Comparison of ENCODE assay signal across 9 cellular contexts in genomic region chr7:87316097-87316700, GRCh38. TPM values are rescaled to one million over a fixed set of nuclear protein-coding genes. Genes with fewer than 3 reads are reported as not detected.
DNase-seq lines count a peak whose midpoint lies in the region; ATAC-seq, FAIRE-seq and TF ChIP-seq lines count a peak whose summit lies in the region.
"Had no signal": no experiment of that assay in that cellular context is flagged by ENCODE, and none has a peak within 500 bp of the region (broad histone marks: within the 10 kb centered on the region; RNA-seq: fewer than 3 reads in every experiment).

No MANE protein-coding gene starts in this region.

- H3K9ac ChIP-seq in keratinocyte (ENCODE audit: control insufficient read depth, extremely low read depth, insufficient read depth, low read length) = peak overlapping the region; percentile 49

- dilution Hi-C loops in keratinocyte (cut with MboI; ENCODE audit: extremely low pct_ligation_motif_present, low sequenced_read_pairs) = no loop called here

- peak overlapping the region; percentile 74 for H3K27ac ChIP-seq in keratinocyte (ENCODE audit: control insufficient read depth, insufficient read depth, low read length)

- H3K4me2 ChIP-seq in keratinocyte (ENCODE audit: control insufficient read depth, extremely low read depth, insufficient read depth, low read depth, low read length) = peak overlapping the region; percentile 90

- H3K9me3 ChIP-seq in keratinocyte (ENCODE audit: control insufficient read depth, low read depth, low read length) = no peaks in the 10 kb centered on the region

- no peaks in the 10 kb centered on the region for H3K9me1 ChIP-seq in keratinocyte (ENCODE audit: control insufficient read depth, extremely low read depth, insufficient read depth, low read length)

- H3K4me3 ChIP-seq in keratinocyte (ENCODE audit: control insufficient read depth in 2 of 3, extremely low read depth in 1 of 3, insufficient read depth in 2 of 3, low read depth in 1 of 3, low read length in 3 of 3) = peak overlapping the region in 1 of 3 experiments; percentile 23

- no peaks in the 10 kb centered on the region for H3K36me3 ChIP-seq in keratinocyte (ENCODE audit: control insufficient read depth in 2 of 2, extremely low read depth in 1 of 2, insufficient read depth in 2 of 2, low read length in 2 of 2)

- no peaks in the 10 kb centered on the region for H3K79me2 ChIP-seq in keratinocyte (ENCODE audit: control insufficient read depth, insufficient read depth, low read length)

- no peak for DNase-seq in keratinocyte (ENCODE audit: low read depth, low spot score)
- DNase-seq in activated CD4-positive, alpha-beta T cell treated with anti-CD3 and anti-CD28 coated beads for 48 hours = no peak
- DNase-seq in NCI-H2227 treated with DMSO at 0.1 percent for 48 hours (lab: John Stamatoyannopoulos, UW) = no peak
- no peak for DNase-seq in HuH-7 (ENCODE audit: low spot score)
- no peak for DNase-seq in HTR-8/SVneo (ENCODE audit: insufficient read length, low spot score)

- no peaks in the 10 kb centered on the region for H3K27me3 ChIP-seq in keratinocyte (ENCODE audit: control insufficient read depth, extremely low read depth, insufficient read depth, low read length)

- no peaks in the 10 kb centered on the region for H4K20me1 ChIP-seq in keratinocyte (ENCODE audit: control insufficient read depth, extremely low read depth, insufficient read depth, low read length)

- no peak for FAIRE-seq in keratinocyte (lab: Jason Lieb, UNC)
- no peak for FAIRE-seq in HTR-8/SVneo (lab: Jason Lieb, UNC)
- FAIRE-seq: TTC549 had no signal

- peaks cover 37% of the 10 kb centered on the region for H3K4me1 ChIP-seq in keratinocyte (ENCODE audit: control insufficient read depth, extremely low read depth, insufficient read depth, low read length)

- ATAC-seq in GM18861 (IDR thresholded peaks at IDR 0.05; ENCODE audit: unreplicated experiment) = peak; percentile 72
- ATAC-seq in GM21717 (IDR thresholded peaks at IDR 0.05; ENCODE audit: unreplicated experiment) = peak; percentile 80
- ATAC-seq in HG03342 (IDR thresholded peaks at IDR 0.05; ENCODE audit: unreplicated experiment) = peak; percentile 74

- peak overlapping the region; percentile 84 for H2AFZ ChIP-seq in keratinocyte (ENCODE audit: control insufficient read depth, low read length)

- no peak for TF ChIP-seq CTCF in keratinocyte (optimal IDR thresholded peaks at IDR 0.05 in 1 of 3, IDR thresholded peaks at IDR 0.05 in 1 of 3, conservative IDR thresholded peaks at IDR 0.05 in 1 of 3; ENCODE audit: extremely low read depth in 1 of 3, insufficient read depth in 2 of 3, low read length in 3 of 3)

RNA-seq across cellular contexts. Expression of gene CROT, which starts 29.3 kb away (rescaled TPM):
- polyA plus RNA-seq in keratinocyte = 13.3 to 22.3 TPM (median 18.9 TPM) in 3 replicates
- polyA plus RNA-seq in keratinocyte (2011; ENCODE audit: low read depth) = 11.1 TPM
- 10.4 and 17.9 TPM in 2 replicates for polyA plus RNA-seq in keratinocyte (2011; cell fraction: cytosol; rRNA removed)
- 23.7 and 36.1 TPM in 2 replicates for polyA plus RNA-seq in keratinocyte (2011; cell fraction: nucleus; rRNA removed)
- 11.5 and 14.0 TPM in 2 replicates for polyA plus RNA-seq in keratinocyte (2012; ENCODE audit: low replicate concordance)
- 1.5 to 18.0 TPM (median 12.7 TPM) in 3 replicates for polyA minus RNA-seq in keratinocyte
- 9.6 TPM for polyA minus RNA-seq in keratinocyte (2011; cell fraction: cytosol; rRNA and poly(A)+ RNA removed)
- polyA minus RNA-seq in keratinocyte (2011; cell fraction: nucleus; rRNA and poly(A)+ RNA removed) = 15.5 and 25.1 TPM in 2 replicates
